20 cellular contexts compared by ENCODE assay signal in genomic region chr18:12333650-12334279, GRCh38. TPM values are rescaled to one million over a fixed set of nuclear protein-coding genes. Genes with fewer than 3 reads are reported as not detected.
DNase-seq lines count a peak whose midpoint lies in the region; ATAC-seq and TF ChIP-seq lines count a peak whose summit lies in the region.
"Had no signal": no experiment of that assay in that cellular context is flagged by ENCODE, and none has a peak within 500 bp of the region (broad histone marks: within the 10 kb centered on the region; RNA-seq: fewer than 3 reads in every experiment).

No MANE protein-coding gene starts in this region.

- no peak overlapping the region for H3K9ac ChIP-seq in stomach smooth muscle (ENCODE audit: low read length in 2 of 2)

- ATAC-seq in activated naive CD8-positive, alpha-beta T cell treated with anti-CD3 and anti-CD28 coated beads, Interleukin-2, amount 50 U/mL, for 24 hours, result peak; percentile 30
- ATAC-seq in GM21737 (IDR thresholded peaks at IDR 0.05; ENCODE audit: unreplicated experiment) (no peak), HG03097 (IDR thresholded peaks at IDR 0.05; ENCODE audit: low FRiP score, unreplicated experiment) (no peak)

- H3K36me3 Mint-ChIP-seq in activated naive CD8-positive, alpha-beta T cell treated with anti-CD3 and anti-CD28 coated beads, Interleukin-2, amount 50 U/mL, for 24 hours (ENCODE audit: low read depth), result peaks cover 44% of the 10 kb centered on the region

- H3K27me3 Mint-ChIP-seq in activated naive CD8-positive, alpha-beta T cell treated with anti-CD3 and anti-CD28 coated beads, Interleukin-2, amount 50 U/mL, for 24 hours, result no peaks in the 10 kb centered on the region
- H3K27me3 Mint-ChIP-seq: CD4-positive, CD25-positive, alpha-beta regulatory T cell; natural killer cell treated with Interleukin-12 subunit alpha and Interleukin-12 subunit beta and Interleukin-15 and Interleukin-18, amount 100 ng/mL, for 72 hours; progenitor cell of endocrine pancreas had no signal

- TF ChIP-seq CTCF in right atrium auricular region (IDR thresholded peaks at IDR 0.05), result no peak

- no peak overlapping the region for H3K27ac Mint-ChIP-seq in activated naive CD8-positive, alpha-beta T cell treated with anti-CD3 and anti-CD28 coated beads, Interleukin-2, amount 50 U/mL, for 24 hours
- H3K27ac Mint-ChIP-seq: natural killer cell treated with Interleukin-12 subunit alpha and Interleukin-12 subunit beta and Interleukin-15 and Interleukin-18, amount 100 ng/mL, for 72 hours; progenitor cell of endocrine pancreas; T-helper 2 cell treated with Interferon-gamma antibody and Interleukin-4, amounts not matched to agents 5 μg/mL and 100 μg/mL, for 36 hours had no signal

- H3K9me3 ChIP-seq in right atrium auricular region (no peaks in the 10 kb centered on the region), stomach smooth muscle (ENCODE audit: control insufficient read depth in 2 of 2, low read length in 2 of 2) (no peaks in the 10 kb centered on the region)
- H3K9me3 ChIP-seq: SJCRH30, spleen, upper lobe of left lung had no signal

- no peak overlapping the region for H3K4me3 ChIP-seq in right atrium auricular region
- H3K4me3 ChIP-seq in stomach smooth muscle (ENCODE audit: low read length in 2 of 2), result no peak overlapping the region
- H3K4me3 ChIP-seq: SJCRH30, spleen, upper lobe of left lung had no signal

- H3K36me3 ChIP-seq in right atrium auricular region (peaks cover 56% of the 10 kb centered on the region), stomach smooth muscle (ENCODE audit: control insufficient read depth in 2 of 2, insufficient read depth in 2 of 2, low read length in 2 of 2) (peaks cover 31 to 36% of the 10 kb centered on the region in 2 donors)

- no peaks in the 10 kb centered on the region for H3K4me1 Mint-ChIP-seq in activated naive CD8-positive, alpha-beta T cell treated with anti-CD3 and anti-CD28 coated beads, Interleukin-2, amount 50 U/mL, for 24 hours
- H3K4me1 Mint-ChIP-seq: CD4-positive, CD25-positive, alpha-beta regulatory T cell had no signal

- H3K4me1 ChIP-seq in right atrium auricular region (peaks cover 0 to 39% of the 10 kb centered on the region in 2 donors), stomach smooth muscle (ENCODE audit: control insufficient read depth, insufficient read depth, low read length) (peaks cover 18% of the 10 kb centered on the region)
- H3K4me1 ChIP-seq: spleen had no signal

- H3K27me3 ChIP-seq in right atrium auricular region, result no peaks in the 10 kb centered on the region
- H3K27me3 ChIP-seq in stomach smooth muscle (ENCODE audit: control insufficient read depth in 1 of 2, insufficient read depth in 2 of 2, low read length in 2 of 2), result no peaks in the 10 kb centered on the region
- H3K27me3 ChIP-seq: brain microvascular endothelial cell, SJCRH30, spleen, upper lobe of left lung had no signal

- H3K9me3 Mint-ChIP-seq in activated naive CD8-positive, alpha-beta T cell treated with anti-CD3 and anti-CD28 coated beads, Interleukin-2, amount 50 U/mL, for 24 hours, result no peaks in the 10 kb centered on the region
- H3K9me3 Mint-ChIP-seq: natural killer cell treated with Interleukin-12 subunit alpha and Interleukin-12 subunit beta and Interleukin-15 and Interleukin-18, amount 100 ng/mL, for 72 hours; T-helper 2 cell treated with Interferon-gamma antibody and Interleukin-4, amounts not matched to agents 5 μg/mL and 100 μg/mL, for 36 hours had no signal

- in situ Hi-C loops in ACHN (cut with HindIII; ENCODE audit: low pct_ligation_motif_present, low pct_unique_long_range_greater_than_20kb, low sequenced_read_pairs), result no loop called here

- peak; percentile 49 for DNase-seq in activated CD8-positive, alpha-beta memory T cell treated with anti-CD3 and anti-CD28 coated beads for 24 hours
- DNase-seq in activated CD8-positive, alpha-beta memory T cell treated with anti-CD3 and anti-CD28 coated beads, Interleukin-2, amount 50 U/mL, for 48 hours, result no peak
- no peak for DNase-seq in activated naive CD8-positive, alpha-beta T cell treated with anti-CD3 and anti-CD28 coated beads, Interleukin-2, amount 50 U/mL, for 24 hours
- DNase-seq in right atrium auricular region (ENCODE audit: low spot score) (no peak), ACHN (no peak)
- DNase-seq: activated naive CD4-positive, alpha-beta T cell treated with anti-CD3 and anti-CD28 coated beads, Interleukin-2, amount 50 U/mL, for 16 hours; activated T-cell treated with anti-CD3 and anti-CD28 coated beads for 4 hours; brain microvascular endothelial cell; CD4-positive, CD25-positive, alpha-beta regulatory T cell; mesenchymal stem cell; NCI-H2029; SJCRH30; spleen; upper lobe of left lung had no signal

- no peak overlapping the region for H3K4me3 Mint-ChIP-seq in activated naive CD8-positive, alpha-beta T cell treated with anti-CD3 and anti-CD28 coated beads, Interleukin-2, amount 50 U/mL, for 24 hours
- H3K4me3 Mint-ChIP-seq: CD4-positive, CD25-positive, alpha-beta regulatory T cell; natural killer cell treated with Interleukin-12 subunit alpha and Interleukin-12 subunit beta and Interleukin-15 and Interleukin-18, amount 100 ng/mL, for 72 hours; T-helper 2 cell treated with Interferon-gamma antibody and Interleukin-4, amounts not matched to agents 5 μg/mL and 100 μg/mL, for 36 hours had no signal

- peak overlapping the region; percentile 27 to 52 for H3K27ac ChIP-seq in right atrium auricular region
- H3K27ac ChIP-seq in stomach smooth muscle (ENCODE audit: low read length), result peak overlapping the region; percentile 55
- H3K27ac ChIP-seq: brain microvascular endothelial cell, SJCRH30, spleen, upper lobe of left lung had no signal

RNA-seq across cellular contexts. Expression of gene TUBB6, which starts 25.7 kb away (rescaled TPM):
- total RNA-seq in right atrium auricular region, result 100 to 1,000 TPM; 158 to 337 TPM

RNA-seq across cellular contexts. Expression of gene AFG3L2, which starts 43.3 kb away (rescaled TPM):
- total RNA-seq in right atrium auricular region, result 10 to 100 TPM; 60.1 to 91.9 TPM
